8 cellular contexts compared by ENCODE assay signal in the genomic region with DNA sequence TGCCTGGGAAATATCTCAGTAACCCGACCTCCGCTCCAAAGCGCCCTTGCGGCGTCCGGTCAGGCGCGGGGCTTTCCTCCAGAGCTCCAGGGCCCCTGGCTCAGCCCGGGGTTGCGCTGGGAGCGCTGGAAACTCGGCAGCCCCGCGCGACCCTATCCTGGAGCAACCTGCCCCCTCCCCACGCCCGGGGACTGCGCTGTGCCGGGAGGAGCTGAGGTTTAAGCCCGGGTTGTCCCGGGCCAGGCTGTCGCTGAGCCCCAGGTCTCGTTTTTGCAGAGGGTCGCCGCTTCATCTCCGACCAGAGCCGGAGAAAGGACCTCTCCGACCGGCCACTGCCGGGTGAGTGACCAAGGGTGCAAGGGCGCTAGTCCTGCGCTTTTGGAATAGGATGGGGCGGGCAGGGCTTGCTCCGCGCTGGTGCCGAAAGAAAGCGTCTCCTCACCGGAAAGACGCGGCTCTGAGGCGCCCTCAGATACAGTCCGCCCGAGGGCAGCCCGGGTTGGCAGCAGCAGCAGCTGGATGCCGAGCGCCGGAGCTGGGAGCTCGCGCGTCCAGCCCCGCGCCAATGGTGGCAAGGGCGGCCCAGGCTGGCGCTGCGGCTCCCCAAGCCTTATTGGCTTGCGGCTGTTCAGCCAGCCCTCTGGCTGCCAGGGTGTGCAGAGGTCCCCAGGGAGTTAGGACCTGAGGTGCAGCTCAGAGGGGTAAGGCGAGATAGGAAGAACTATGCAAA. TPM values are rescaled to one million over a fixed set of nuclear protein-coding genes. Genes with fewer than 3 reads are reported as not detected.
A peak's percentile ranks its signal among the peaks of the same experiment; 100 is the strongest.
DNase-seq lines count a peak whose midpoint lies in the region; ATAC-seq and TF ChIP-seq lines count a peak whose summit lies in the region.

No MANE protein-coding gene starts in this region.

- no peaks in the 10 kb centered on the region for H3F3A ChIP-seq in OCI-LY1 (ENCODE audit: insufficient read depth, low read length)

- H3K36me3 Mint-ChIP-seq in activated T-helper 17 cell treated with anti-CD3 and anti-CD28 coated beads, Interleukin-2, amount 50 U/mL, for 72 hours (ENCODE audit: low read depth) = no peaks in the 10 kb centered on the region
- no peaks in the 10 kb centered on the region for H3K36me3 Mint-ChIP-seq in natural killer cell

- H3K4me3 Mint-ChIP-seq in activated T-helper 17 cell treated with anti-CD3 and anti-CD28 coated beads, Interleukin-2, amount 50 U/mL, for 72 hours = peak overlapping the region; percentile 75
- H3K4me3 Mint-ChIP-seq in natural killer cell = peak overlapping the region; percentile 43

- H2AFZ ChIP-seq in OCI-LY1 (ENCODE audit: low read length) = no peak overlapping the region

- H3K79me2 ChIP-seq in OCI-LY1 (ENCODE audit: insufficient read depth, low read length) = no peaks in the 10 kb centered on the region

- no peaks in the 10 kb centered on the region for H3K36me3 ChIP-seq in OCI-LY1 (ENCODE audit: insufficient read depth, low read length)
- no peaks in the 10 kb centered on the region for H3K36me3 ChIP-seq in stomach

- TF ChIP-seq POLR2A in stomach (IDR thresholded peaks at IDR 0.05) = no peak

- H4K20me1 ChIP-seq in OCI-LY1 (ENCODE audit: insufficient read depth, low read length) = no peaks in the 10 kb centered on the region; the same call in 1 of the 2 replicates

- H3K9me3 Mint-ChIP-seq in activated T-helper 17 cell treated with anti-CD3 and anti-CD28 coated beads, Interleukin-2, amount 50 U/mL, for 72 hours = peaks cover 5% of the 10 kb centered on the region
- H3K9me3 Mint-ChIP-seq in natural killer cell = peaks cover 0 to 5% of the 10 kb centered on the region in 2 donors

- intact Hi-C loops in natural killer cell (cut with micrococcal nuclease) (no loop called here), stomach (cut with DNase I; ENCODE audit: low total_unique reads) (no loop called here)

- TF ChIP-seq CTCF in OCI-LY1 (IDR thresholded peaks at IDR 0.05; ENCODE audit: low read length) (no peak), fibroblast of pulmonary artery (IDR thresholded peaks at IDR 0.05; ENCODE audit: low read length, missing control alignments) (no peak), natural killer cell (IDR thresholded peaks at IDR 0.05) (no peak), stomach (IDR thresholded peaks at IDR 0.05) (no peak)

- no peaks in the 10 kb centered on the region for H3K9me2 ChIP-seq in OCI-LY1 (ENCODE audit: low read depth, low read length)

- peaks cover 17% of the 10 kb centered on the region for H3K4me1 ChIP-seq in OCI-LY1 (ENCODE audit: insufficient read depth, low read length, severe bottlenecking)
- H3K4me1 ChIP-seq in stomach = peaks cover 0 to 32% (median 21%) of the 10 kb centered on the region in 4 donors

- H3K4me1 Mint-ChIP-seq in activated T-helper 17 cell treated with anti-CD3 and anti-CD28 coated beads, Interleukin-2, amount 50 U/mL, for 72 hours = peaks cover 4% of the 10 kb centered on the region
- no peaks in the 10 kb centered on the region for H3K4me1 Mint-ChIP-seq in natural killer cell

- H3K27ac ChIP-seq in OCI-LY1 (ENCODE audit: low read depth, low read length, poor library complexity, severe bottlenecking) (no peak overlapping the region), stomach (peak overlapping the region in 3 of 5 donors; percentile 3 to 66 (median 22))

- TF ChIP-seq EP300 in stomach (IDR thresholded peaks at IDR 0.05) = no peak

- peak; percentile 91 for ATAC-seq in GM19395 (IDR thresholded peaks at IDR 0.05; ENCODE audit: unreplicated experiment)
- ATAC-seq in HG03460 (IDR thresholded peaks at IDR 0.05; ENCODE audit: unreplicated experiment) = peak; percentile 95
- peak; percentile 97 for ATAC-seq in activated T-helper 17 cell treated with anti-CD3 and anti-CD28 coated beads, Interleukin-2, amount 50 U/mL, for 72 hours (replicated peaks)
- ATAC-seq in natural killer cell = peak; percentile 74 to 91 (median 75)

- DNase-seq in C1 segment of cervical spinal cord (lab: John Stamatoyannopoulos, UW) (peak in 9 of 14 donors; percentile 8 to 66 (median 41)), fibroblast of pulmonary artery (ENCODE audit: low read depth) (peak; percentile 41), natural killer cell (peak; percentile 17), stomach (peak; percentile 56)

- no peaks in the 10 kb centered on the region for H3K9me3 ChIP-seq in OCI-LY1 (ENCODE audit: low read length)
- no peaks in the 10 kb centered on the region for H3K9me3 ChIP-seq in stomach

- H3K27me3 Mint-ChIP-seq in activated T-helper 17 cell treated with anti-CD3 and anti-CD28 coated beads, Interleukin-2, amount 50 U/mL, for 72 hours = peaks cover 19% of the 10 kb centered on the region
- H3K27me3 Mint-ChIP-seq in natural killer cell (ENCODE audit: low read depth in 2 of 2) = peaks cover 37 to 68% of the 10 kb centered on the region in 2 donors

- WGBS in stomach, 5 donors = 0 to 2% (median 1%) methylated on average over 19 to 57 of the region's 57 CpGs

- peak overlapping the region; percentile 53; the same call in 1 of the 2 replicates for H3K9ac ChIP-seq in OCI-LY1 (ENCODE audit: low read length)

- peak overlapping the region; percentile 69 for H3K4me2 ChIP-seq in OCI-LY1 (ENCODE audit: low read length)

- H3K27ac Mint-ChIP-seq in activated T-helper 17 cell treated with anti-CD3 and anti-CD28 coated beads, Interleukin-2, amount 50 U/mL, for 72 hours = no peak overlapping the region
- H3K27ac Mint-ChIP-seq in natural killer cell = no peak overlapping the region

- H3K4me3 ChIP-seq in OCI-LY1 (ENCODE audit: low read depth, low read length, poor library complexity, severe bottlenecking) = peak overlapping the region; percentile 61
- peak overlapping the region; percentile 63 for H3K4me3 ChIP-seq in fibroblast of pulmonary artery (replicated peaks; ENCODE audit: low read depth, low read length)
- H3K4me3 ChIP-seq in stomach = peak overlapping the region; percentile 62 to 73 (median 66)

- no peaks in the 10 kb centered on the region for H3K27me3 ChIP-seq in OCI-LY1 (ENCODE audit: insufficient read depth, low read length)
- peaks cover 0 to 28% (median 9%) of the 10 kb centered on the region in 3 donors for H3K27me3 ChIP-seq in stomach

RNA-seq across cellular contexts. Expression of a gene that starts 1.5 kb away (rescaled TPM):
- total RNA-seq in activated T-helper 17 cell treated with anti-CD3 and anti-CD28 coated beads, Interleukin-2, amount 50 U/mL, for 72 hours = 1 to 10 TPM; 1.3 to 1.5 TPM
- total RNA-seq in natural killer cell (1 to 10 TPM in 2 of 3 donors, not detected in 1; 1.2 to 1.4 TPM), stomach (1 to 10 TPM in 1 of 5 donors, not detected in 4; 1.1 TPM)
- polyA plus RNA-seq in stomach = 1 to 10 TPM in 1 of 3 donors, under 1 TPM in 2; 0.28 to 1.6 (median 0.92) TPM

RNA-seq across cellular contexts. Expression of a gene that starts 26.0 kb away (rescaled TPM):
- 10 to 100 TPM; 30.7 to 39.1 TPM for total RNA-seq in activated T-helper 17 cell treated with anti-CD3 and anti-CD28 coated beads, Interleukin-2, amount 50 U/mL, for 72 hours
- total RNA-seq in natural killer cell = 10 to 100 TPM; 30.9 to 38.0 (median 33.1) TPM
- total RNA-seq in stomach = 10 to 100 TPM in 4 of 5 donors, 1 to 10 TPM in 1; 9.3 to 52.1 (median 16.8) TPM
- polyA plus RNA-seq in stomach = 10 to 100 TPM; 11.0 to 15.5 (median 11.4) TPM

RNA-seq across cellular contexts. Expression of a gene that starts 26.2 kb away (rescaled TPM):
- 10 to 100 TPM; 82.2 to 95.4 TPM for total RNA-seq in activated T-helper 17 cell treated with anti-CD3 and anti-CD28 coated beads, Interleukin-2, amount 50 U/mL, for 72 hours
- 10 to 100 TPM; 39.4 to 46.8 (median 40.1) TPM for total RNA-seq in natural killer cell
- total RNA-seq in stomach = 10 to 100 TPM in 3 of 5 donors, 1 to 10 TPM in 2; 4.3 to 56.5 (median 18.3) TPM
- 10 to 100 TPM in 2 of 3 donors, 1 to 10 TPM in 1; 9.6 to 12.8 (median 12.5) TPM for polyA plus RNA-seq in stomach
